Comparison of ENCODE assay signal across 28 cellular contexts in genomic region chrX:121150217-121150616, GRCh38.
"Had no signal": no experiment of that assay in that cellular context is flagged by ENCODE, and none has a peak within 500 bp of the region (broad histone marks: within the 10 kb centered on the region; RNA-seq: fewer than 3 reads in every experiment).

No MANE protein-coding gene starts in this region.

- H3K27me3 Mint-ChIP-seq: naive thymus-derived CD4-positive, alpha-beta T cell; progenitor cell of endocrine pancreas had no signal

- H3K4me1 ChIP-seq: esophagus muscularis mucosa, foreskin keratinocyte, pancreas, right atrium auricular region, suprapubic skin, transverse colon, upper lobe of right lung, vagina had no signal

- H3K4me3 Mint-ChIP-seq: naive thymus-derived CD4-positive, alpha-beta T cell; nephron; stimulated activated naive CD8-positive, alpha-beta T cell treated with anti-CD3 and anti-CD28 coated beads, Interleukin-15, amount 100 ng/mL, for 72 hours had no signal

- H3K36me3 ChIP-seq: esophagus muscularis mucosa, neutrophil, pancreas, right atrium auricular region, suprapubic skin, transverse colon, upper lobe of right lung, vagina had no signal

- H3K27ac ChIP-seq: coronary artery, esophagus muscularis mucosa, foreskin keratinocyte, neutrophil, pancreas, right atrium auricular region, suprapubic skin, transverse colon, upper lobe of right lung, vagina had no signal

- H3K27ac Mint-ChIP-seq: naive thymus-derived CD4-positive, alpha-beta T cell; nephron; progenitor cell of endocrine pancreas; stimulated activated naive CD8-positive, alpha-beta T cell treated with anti-CD3 and anti-CD28 coated beads, Interleukin-15, amount 100 ng/mL, for 72 hours had no signal

- ATAC-seq: foreskin keratinocyte; naive thymus-derived CD4-positive, alpha-beta T cell; pancreas; sciatic nerve; stimulated activated naive CD8-positive, alpha-beta T cell treated with anti-CD3 and anti-CD28 coated beads, Interleukin-15, amount 100 ng/mL, for 72 hours; upper lobe of right lung had no signal

- H3K4me2 ChIP-seq: smooth muscle cell had no signal

- H3K9me3 ChIP-seq: esophagus muscularis mucosa, neutrophil, pancreas, right atrium auricular region, suprapubic skin, transverse colon, upper lobe of right lung, vagina had no signal

- FAIRE-seq: endothelial cell of umbilical vein, keratinocyte, pancreas had no signal

- H3K36me3 Mint-ChIP-seq: naive thymus-derived CD4-positive, alpha-beta T cell had no signal

- DNase-seq: dermis blood vessel endothelial cell; effector memory CD4-positive, alpha-beta T cell; foreskin keratinocyte; mesenchymal stem cell; midbrain; naive thymus-derived CD4-positive, alpha-beta T cell; pancreas; stimulated activated CD4-positive, alpha-beta T cell treated with anti-CD3 and anti-CD28 coated beads, Interleukin-12 subunit alpha, Interleukin-12 subunit beta, amount 100 ng/mL, for 4 hours; stimulated activated CD4-positive, alpha-beta T cell treated with anti-CD3 and anti-CD28 coated beads, Interleukin-1b, Interleukin-23, amount 100 ng/mL, for 48 hours; stimulated activated CD4-positive, alpha-beta T cell treated with anti-CD3 and anti-CD28 coated beads, Interleukin-4, amount 100 ng/mL, for 1 hour; stimulated activated CD8-positive, alpha-beta memory T cell treated with anti-CD3 and anti-CD28 coated beads, Interleukin-4, amount 100 ng/mL, for 48 hours; stimulated activated naive CD4-positive, alpha-beta T cell; stimulated activated naive CD8-positive, alpha-beta T cell treated with anti-CD3 and anti-CD28 coated beads, Interleukin-15, amount 100 ng/mL, for 72 hours; transverse colon; upper lobe of right lung had no signal

- H3K9me3 Mint-ChIP-seq: stimulated activated naive CD8-positive, alpha-beta T cell treated with anti-CD3 and anti-CD28 coated beads, Interleukin-15, amount 100 ng/mL, for 72 hours had no signal

- H3K4me3 ChIP-seq: coronary artery, esophagus muscularis mucosa, lung, pancreas, right atrium auricular region, smooth muscle cell, suprapubic skin, transverse colon, upper lobe of right lung, vagina had no signal

- H3K27me3 ChIP-seq: esophagus muscularis mucosa, foreskin keratinocyte, neutrophil, pancreas, right atrium auricular region, suprapubic skin, transverse colon, upper lobe of right lung, vagina had no signal

- H3K4me1 Mint-ChIP-seq: naive thymus-derived CD4-positive, alpha-beta T cell; nephron; stimulated activated naive CD8-positive, alpha-beta T cell treated with anti-CD3 and anti-CD28 coated beads, Interleukin-15, amount 100 ng/mL, for 72 hours had no signal
